Comparison of ENCODE assay signal across 1 cellular context in genomic region chr5:32285489-32286138, GRCh38.
TF ChIP-seq lines count a peak whose summit lies in the region.

No MANE protein-coding gene starts in this region.

TF ChIP-seq in K562, 482 proteins besides CTCF, POLR2A, EP300 and RAD21 (continues in another document):
- TF ChIP-seq RBM39 (optimal IDR thresholded peaks at IDR 0.05; ENCODE audit: low read depth, low read length): no peak
- TF ChIP-seq CREM (IDR thresholded peaks at IDR 0.05; ENCODE audit: low read depth): 0 out of 2 replicates have a peak, but pooled peaks have one; percentile 31
- TF ChIP-seq NFIC (IDR thresholded peaks at IDR 0.05): peak; percentile 78
- no peak for TF ChIP-seq RAD51 (IDR thresholded peaks at IDR 0.05; ENCODE audit: borderline replicate concordance, low read depth)
- TF ChIP-seq POLR2AphosphoS5 (IDR thresholded peaks at IDR 0.05; ENCODE audit: control insufficient read depth, insufficient read depth, low read depth, low read length): peak; percentile 84; the same call in 1 of the 2 replicates
- TF ChIP-seq SRSF7 (optimal IDR thresholded peaks at IDR 0.05; ENCODE audit: low read depth, low read length): no peak
- 0 out of 2 replicates have a peak, but pooled peaks have one; percentile 26 for TF ChIP-seq ZKSCAN1 (IDR thresholded peaks at IDR 0.05; ENCODE audit: low read depth, low read length)
- no peak for TF ChIP-seq ZNF197 (CRISPR knock-in tag; IDR thresholded peaks at IDR 0.05; ENCODE audit: low read depth)
- TF ChIP-seq NCOR1 (IDR thresholded peaks at IDR 0.05): peak; percentile 93
- peak; percentile 94 for TF ChIP-seq TCF3 (CRISPR knock-in tag; IDR thresholded peaks at IDR 0.05)
- TF ChIP-seq, protein P1, sequence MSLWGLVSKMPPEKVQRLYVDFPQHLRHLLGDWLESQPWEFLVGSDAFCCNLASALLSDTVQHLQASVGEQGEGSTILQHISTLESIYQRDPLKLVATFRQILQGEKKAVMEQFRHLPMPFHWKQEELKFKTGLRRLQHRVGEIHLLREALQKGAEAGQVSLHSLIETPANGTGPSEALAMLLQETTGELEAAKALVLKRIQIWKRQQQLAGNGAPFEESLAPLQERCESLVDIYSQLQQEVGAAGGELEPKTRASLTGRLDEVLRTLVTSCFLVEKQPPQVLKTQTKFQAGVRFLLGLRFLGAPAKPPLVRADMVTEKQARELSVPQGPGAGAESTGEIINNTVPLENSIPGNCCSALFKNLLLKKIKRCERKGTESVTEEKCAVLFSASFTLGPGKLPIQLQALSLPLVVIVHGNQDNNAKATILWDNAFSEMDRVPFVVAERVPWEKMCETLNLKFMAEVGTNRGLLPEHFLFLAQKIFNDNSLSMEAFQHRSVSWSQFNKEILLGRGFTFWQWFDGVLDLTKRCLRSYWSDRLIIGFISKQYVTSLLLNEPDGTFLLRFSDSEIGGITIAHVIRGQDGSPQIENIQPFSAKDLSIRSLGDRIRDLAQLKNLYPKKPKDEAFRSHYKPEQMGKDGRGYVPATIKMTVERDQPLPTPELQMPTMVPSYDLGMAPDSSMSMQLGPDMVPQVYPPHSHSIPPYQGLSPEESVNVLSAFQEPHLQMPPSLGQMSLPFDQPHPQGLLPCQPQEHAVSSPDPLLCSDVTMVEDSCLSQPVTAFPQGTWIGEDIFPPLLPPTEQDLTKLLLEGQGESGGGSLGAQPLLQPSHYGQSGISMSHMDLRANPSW (CRISPR knock-in tag; IDR thresholded peaks at IDR 0.05): no peak
- peak; percentile 23; the same call in 1 of the 2 replicates for TF ChIP-seq NCOA1 (IDR thresholded peaks at IDR 0.05; ENCODE audit: low read depth)
- TF ChIP-seq TRIM24 (IDR thresholded peaks at IDR 0.05): peak; percentile 88 to 89
- TF ChIP-seq MBD2 (IDR thresholded peaks at IDR 0.05; ENCODE audit: borderline replicate concordance, low read depth): 0 out of 2 replicates have a peak, but pooled peaks have one; percentile 39
- TF ChIP-seq TFAP4 (CRISPR knock-in tag; IDR thresholded peaks at IDR 0.05; ENCODE audit: borderline replicate concordance): peak; percentile 67
- TF ChIP-seq LEF1 (IDR thresholded peaks at IDR 0.05): 0 out of 2 replicates have a peak, but pooled peaks have one; percentile 32
- TF ChIP-seq PML (IDR thresholded peaks at IDR 0.05; ENCODE audit: low read length): 0 out of 2 replicates have a peak, but pooled peaks have one; percentile 58
- no peak for TF ChIP-seq LCOR (CRISPR knock-in tag; IDR thresholded peaks at IDR 0.05)
- TF ChIP-seq ELF4 (CRISPR knock-in tag; IDR thresholded peaks at IDR 0.05): no peak
- TF ChIP-seq, protein P2, sequence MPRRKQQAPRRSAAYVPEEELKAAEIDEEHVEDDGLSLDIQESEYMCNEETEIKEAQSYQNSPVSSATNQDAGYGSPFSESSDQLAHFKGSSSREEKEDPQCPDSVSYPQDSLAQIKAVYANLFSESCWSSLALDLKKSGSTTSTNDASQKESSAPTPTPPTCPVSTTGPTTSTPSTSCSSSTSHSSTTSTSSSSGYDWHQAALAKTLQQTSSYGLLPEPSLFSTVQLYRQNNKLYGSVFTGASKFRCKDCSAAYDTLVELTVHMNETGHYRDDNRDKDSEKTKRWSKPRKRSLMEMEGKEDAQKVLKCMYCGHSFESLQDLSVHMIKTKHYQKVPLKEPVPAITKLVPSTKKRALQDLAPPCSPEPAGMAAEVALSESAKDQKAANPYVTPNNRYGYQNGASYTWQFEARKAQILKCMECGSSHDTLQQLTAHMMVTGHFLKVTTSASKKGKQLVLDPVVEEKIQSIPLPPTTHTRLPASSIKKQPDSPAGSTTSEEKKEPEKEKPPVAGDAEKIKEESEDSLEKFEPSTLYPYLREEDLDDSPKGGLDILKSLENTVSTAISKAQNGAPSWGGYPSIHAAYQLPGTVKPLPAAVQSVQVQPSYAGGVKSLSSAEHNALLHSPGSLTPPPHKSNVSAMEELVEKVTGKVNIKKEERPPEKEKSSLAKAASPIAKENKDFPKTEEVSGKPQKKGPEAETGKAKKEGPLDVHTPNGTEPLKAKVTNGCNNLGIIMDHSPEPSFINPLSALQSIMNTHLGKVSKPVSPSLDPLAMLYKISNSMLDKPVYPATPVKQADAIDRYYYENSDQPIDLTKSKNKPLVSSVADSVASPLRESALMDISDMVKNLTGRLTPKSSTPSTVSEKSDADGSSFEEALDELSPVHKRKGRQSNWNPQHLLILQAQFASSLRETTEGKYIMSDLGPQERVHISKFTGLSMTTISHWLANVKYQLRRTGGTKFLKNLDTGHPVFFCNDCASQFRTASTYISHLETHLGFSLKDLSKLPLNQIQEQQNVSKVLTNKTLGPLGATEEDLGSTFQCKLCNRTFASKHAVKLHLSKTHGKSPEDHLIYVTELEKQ (CRISPR knock-in tag; IDR thresholded peaks at IDR 0.05): no peak
- no peak for TF ChIP-seq ELK3 (CRISPR knock-in tag; IDR thresholded peaks at IDR 0.05)
- peak; percentile 89 for TF ChIP-seq ARID1B (IDR thresholded peaks at IDR 0.05)
- TF ChIP-seq, protein P3, sequence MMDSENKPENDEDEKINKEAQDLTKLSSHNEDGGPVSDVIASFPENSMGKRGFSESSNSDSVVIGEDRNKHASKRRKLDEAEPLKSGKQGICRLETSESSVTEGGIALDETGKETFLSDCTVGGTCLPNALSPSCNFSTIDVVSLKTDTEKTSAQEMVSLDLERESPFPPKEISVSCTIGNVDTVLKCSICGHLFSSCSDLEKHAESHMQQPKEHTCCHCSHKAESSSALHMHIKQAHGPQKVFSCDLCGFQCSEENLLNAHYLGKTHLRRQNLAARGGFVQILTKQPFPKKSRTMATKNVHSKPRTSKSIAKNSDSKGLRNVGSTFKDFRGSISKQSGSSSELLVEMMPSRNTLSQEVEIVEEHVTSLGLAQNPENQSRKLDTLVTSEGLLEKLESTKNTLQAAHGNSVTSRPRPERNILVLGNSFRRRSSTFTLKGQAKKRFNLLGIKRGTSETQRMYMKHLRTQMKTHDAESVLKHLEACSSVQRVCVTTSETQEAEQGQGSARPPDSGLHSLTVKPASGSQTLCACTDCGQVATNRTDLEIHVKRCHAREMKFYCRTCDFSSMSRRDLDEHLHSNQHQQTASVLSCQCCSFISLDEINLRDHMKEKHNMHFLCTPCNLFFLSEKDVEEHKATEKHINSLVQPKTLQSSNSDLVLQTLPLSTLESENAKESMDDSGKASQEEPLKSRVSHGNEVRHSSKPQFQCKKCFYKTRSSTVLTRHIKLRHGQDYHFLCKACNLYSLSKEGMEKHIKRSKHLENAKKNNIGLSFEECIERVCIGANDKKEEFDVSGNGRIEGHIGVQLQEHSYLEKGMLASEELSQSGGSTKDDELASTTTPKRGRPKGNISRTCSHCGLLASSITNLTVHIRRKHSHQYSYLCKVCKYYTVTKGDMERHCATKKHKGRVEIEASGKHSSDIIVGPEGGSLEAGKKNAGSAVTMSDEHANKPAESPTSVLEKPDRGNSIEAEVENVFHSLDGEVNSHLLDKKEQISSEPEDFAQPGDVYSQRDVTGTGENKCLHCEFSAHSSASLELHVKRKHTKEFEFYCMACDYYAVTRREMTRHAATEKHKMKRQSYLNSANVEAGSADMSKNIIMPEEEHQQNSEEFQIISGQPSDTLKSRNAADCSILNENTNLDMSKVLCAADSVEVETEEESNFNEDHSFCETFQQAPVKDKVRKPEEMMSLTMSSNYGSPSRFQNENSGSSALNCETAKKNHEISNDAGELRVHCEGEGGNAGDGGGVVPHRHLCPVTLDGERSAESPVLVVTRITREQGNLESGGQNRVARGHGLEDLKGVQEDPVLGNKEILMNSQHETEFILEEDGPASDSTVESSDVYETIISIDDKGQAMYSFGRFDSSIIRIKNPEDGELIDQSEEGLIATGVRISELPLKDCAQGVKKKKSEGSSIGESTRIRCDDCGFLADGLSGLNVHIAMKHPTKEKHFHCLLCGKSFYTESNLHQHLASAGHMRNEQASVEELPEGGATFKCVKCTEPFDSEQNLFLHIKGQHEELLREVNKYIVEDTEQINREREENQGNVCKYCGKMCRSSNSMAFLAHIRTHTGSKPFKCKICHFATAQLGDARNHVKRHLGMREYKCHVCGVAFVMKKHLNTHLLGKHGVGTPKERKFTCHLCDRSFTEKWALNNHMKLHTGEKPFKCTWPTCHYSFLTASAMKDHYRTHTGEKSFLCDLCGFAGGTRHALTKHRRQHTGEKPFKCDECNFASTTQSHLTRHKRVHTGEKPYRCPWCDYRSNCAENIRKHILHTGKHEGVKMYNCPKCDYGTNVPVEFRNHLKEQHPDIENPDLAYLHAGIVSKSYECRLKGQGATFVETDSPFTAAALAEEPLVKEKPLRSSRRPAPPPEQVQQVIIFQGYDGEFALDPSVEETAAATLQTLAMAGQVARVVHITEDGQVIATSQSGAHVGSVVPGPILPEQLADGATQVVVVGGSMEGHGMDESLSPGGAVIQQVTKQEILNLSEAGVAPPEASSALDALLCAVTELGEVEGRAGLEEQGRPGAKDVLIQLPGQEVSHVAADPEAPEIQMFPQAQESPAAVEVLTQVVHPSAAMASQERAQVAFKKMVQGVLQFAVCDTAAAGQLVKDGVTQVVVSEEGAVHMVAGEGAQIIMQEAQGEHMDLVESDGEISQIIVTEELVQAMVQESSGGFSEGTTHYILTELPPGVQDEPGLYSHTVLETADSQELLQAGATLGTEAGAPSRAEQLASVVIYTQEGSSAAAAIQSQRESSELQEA (IDR thresholded peaks at IDR 0.05; ENCODE audit: low read depth): no peak
- TF ChIP-seq PRMT5 (CRISPR knock-in tag; IDR thresholded peaks at IDR 0.05): no peak
- no peak for TF ChIP-seq RFX7 (CRISPR knock-in tag; IDR thresholded peaks at IDR 0.05)
- TF ChIP-seq YBX1 (IDR thresholded peaks at IDR 0.05): no peak
- TF ChIP-seq SOX6 (IDR thresholded peaks at IDR 0.05): peak; percentile 54; the same call in 1 of the 2 replicates
- TF ChIP-seq, protein P4, sequence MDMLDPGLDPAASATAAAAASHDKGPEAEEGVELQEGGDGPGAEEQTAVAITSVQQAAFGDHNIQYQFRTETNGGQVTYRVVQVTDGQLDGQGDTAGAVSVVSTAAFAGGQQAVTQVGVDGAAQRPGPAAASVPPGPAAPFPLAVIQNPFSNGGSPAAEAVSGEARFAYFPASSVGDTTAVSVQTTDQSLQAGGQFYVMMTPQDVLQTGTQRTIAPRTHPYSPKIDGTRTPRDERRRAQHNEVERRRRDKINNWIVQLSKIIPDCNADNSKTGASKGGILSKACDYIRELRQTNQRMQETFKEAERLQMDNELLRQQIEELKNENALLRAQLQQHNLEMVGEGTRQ (CRISPR knock-in tag; IDR thresholded peaks at IDR 0.05): no peak
- TF ChIP-seq, protein P5, sequence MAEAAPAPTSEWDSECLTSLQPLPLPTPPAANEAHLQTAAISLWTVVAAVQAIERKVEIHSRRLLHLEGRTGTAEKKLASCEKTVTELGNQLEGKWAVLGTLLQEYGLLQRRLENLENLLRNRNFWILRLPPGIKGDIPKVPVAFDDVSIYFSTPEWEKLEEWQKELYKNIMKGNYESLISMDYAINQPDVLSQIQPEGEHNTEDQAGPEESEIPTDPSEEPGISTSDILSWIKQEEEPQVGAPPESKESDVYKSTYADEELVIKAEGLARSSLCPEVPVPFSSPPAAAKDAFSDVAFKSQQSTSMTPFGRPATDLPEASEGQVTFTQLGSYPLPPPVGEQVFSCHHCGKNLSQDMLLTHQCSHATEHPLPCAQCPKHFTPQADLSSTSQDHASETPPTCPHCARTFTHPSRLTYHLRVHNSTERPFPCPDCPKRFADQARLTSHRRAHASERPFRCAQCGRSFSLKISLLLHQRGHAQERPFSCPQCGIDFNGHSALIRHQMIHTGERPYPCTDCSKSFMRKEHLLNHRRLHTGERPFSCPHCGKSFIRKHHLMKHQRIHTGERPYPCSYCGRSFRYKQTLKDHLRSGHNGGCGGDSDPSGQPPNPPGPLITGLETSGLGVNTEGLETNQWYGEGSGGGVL (CRISPR knock-in tag; IDR thresholded peaks at IDR 0.05): no peak
- TF ChIP-seq CBFA2T3 (IDR thresholded peaks at IDR 0.05): peak; percentile 96
- no peak for TF ChIP-seq MTA1 (IDR thresholded peaks at IDR 0.05; ENCODE audit: borderline replicate concordance)
- TF ChIP-seq SNAPC5 (CRISPR knock-in tag; IDR thresholded peaks at IDR 0.05): no peak
- TF ChIP-seq MXI1 (IDR thresholded peaks at IDR 0.05; ENCODE audit: low read depth, low read length): 0 out of 2 replicates have a peak, but pooled peaks have one; percentile 25
- TF ChIP-seq, protein P6, sequence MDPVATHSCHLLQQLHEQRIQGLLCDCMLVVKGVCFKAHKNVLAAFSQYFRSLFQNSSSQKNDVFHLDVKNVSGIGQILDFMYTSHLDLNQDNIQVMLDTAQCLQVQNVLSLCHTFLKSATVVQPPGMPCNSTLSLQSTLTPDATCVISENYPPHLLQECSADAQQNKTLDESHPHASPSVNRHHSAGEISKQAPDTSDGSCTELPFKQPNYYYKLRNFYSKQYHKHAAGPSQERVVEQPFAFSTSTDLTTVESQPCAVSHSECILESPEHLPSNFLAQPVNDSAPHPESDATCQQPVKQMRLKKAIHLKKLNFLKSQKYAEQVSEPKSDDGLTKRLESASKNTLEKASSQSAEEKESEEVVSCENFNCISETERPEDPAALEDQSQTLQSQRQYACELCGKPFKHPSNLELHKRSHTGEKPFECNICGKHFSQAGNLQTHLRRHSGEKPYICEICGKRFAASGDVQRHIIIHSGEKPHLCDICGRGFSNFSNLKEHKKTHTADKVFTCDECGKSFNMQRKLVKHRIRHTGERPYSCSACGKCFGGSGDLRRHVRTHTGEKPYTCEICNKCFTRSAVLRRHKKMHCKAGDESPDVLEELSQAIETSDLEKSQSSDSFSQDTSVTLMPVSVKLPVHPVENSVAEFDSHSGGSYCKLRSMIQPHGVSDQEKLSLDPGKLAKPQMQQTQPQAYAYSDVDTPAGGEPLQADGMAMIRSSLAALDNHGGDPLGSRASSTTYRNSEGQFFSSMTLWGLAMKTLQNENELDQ (CRISPR knock-in tag; IDR thresholded peaks at IDR 0.05; ENCODE audit: borderline replicate concordance): no peak
- peak; percentile 54 for TF ChIP-seq SMARCA4 (IDR thresholded peaks at IDR 0.05)
- peak; percentile 90 for TF ChIP-seq TAL1 (IDR thresholded peaks at IDR 0.05)
- peak; percentile 54 to 65; a peak in 2 of 4 replicates for TF ChIP-seq RCOR1 (IDR thresholded peaks at IDR 0.05; ENCODE audit: borderline replicate concordance in 1 of 2, low read depth in 2 of 2, low read length in 2 of 2)
- TF ChIP-seq ZNF695 (CRISPR knock-in tag; IDR thresholded peaks at IDR 0.05): no peak
- no peak for TF ChIP-seq DMBX1 (CRISPR knock-in tag; IDR thresholded peaks at IDR 0.05; ENCODE audit: borderline replicate concordance)
- no peak for TF ChIP-seq KAT7 (CRISPR knock-in tag; IDR thresholded peaks at IDR 0.05; ENCODE audit: borderline replicate concordance)
- peak; percentile 68 for TF ChIP-seq DPF2 (IDR thresholded peaks at IDR 0.05)
- TF ChIP-seq GATA2 (CRISPR knock-in tag; IDR thresholded peaks at IDR 0.05): peak; percentile 36; the same call in 1 of the 2 replicates
